ENCODE assay signal across 10 cellular contexts in the genomic region with DNA sequence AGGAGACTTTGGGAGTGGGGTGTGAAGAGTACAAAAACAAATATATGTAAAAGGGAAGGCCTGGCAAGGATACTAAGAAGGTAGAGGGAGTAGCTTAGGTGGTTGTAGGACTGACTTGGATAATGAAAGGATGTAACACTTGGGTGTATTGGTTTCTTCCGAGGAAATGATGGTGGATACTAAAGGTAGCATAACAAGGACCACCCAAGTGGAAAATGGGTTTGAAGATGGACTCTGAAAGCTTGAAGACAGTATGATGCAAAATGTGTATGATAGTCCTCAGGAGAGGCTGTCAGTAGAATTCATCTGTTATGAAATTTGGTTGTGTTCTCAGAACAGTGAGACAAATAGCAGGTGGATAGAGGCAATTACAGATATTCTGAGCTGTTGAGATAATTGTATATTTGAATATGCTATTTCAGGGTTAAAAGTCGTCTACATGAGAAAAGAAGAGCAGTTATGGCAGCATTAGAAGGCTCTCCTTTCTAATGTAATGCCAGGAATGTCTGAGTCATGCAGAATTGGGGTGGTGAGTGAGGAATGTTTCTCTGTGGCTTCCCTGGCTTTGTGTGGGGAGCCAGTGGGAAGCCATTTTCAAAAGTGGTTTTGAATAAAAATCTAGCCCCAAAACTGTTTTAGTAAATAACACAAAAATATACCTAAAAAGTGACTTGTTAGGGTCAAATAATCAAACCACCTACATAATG.
DNase-seq lines count a peak whose midpoint lies in the region; ATAC-seq, FAIRE-seq and TF ChIP-seq lines count a peak whose summit lies in the region.
"Had no signal": no experiment of that assay in that cellular context is flagged by ENCODE, and none has a peak within 500 bp of the region (broad histone marks: within the 10 kb centered on the region; RNA-seq: fewer than 3 reads in every experiment).

No MANE protein-coding gene starts in this region.

- no peak overlapping the region for H3K27ac ChIP-seq in fibroblast of lung (ENCODE audit: insufficient read depth, low read length)
- no peak overlapping the region for H3K27ac ChIP-seq in pancreas
- H3K27ac ChIP-seq: esophagus muscularis mucosa had no signal

- H3K4me1 ChIP-seq in fibroblast of lung (ENCODE audit: control insufficient read depth, extremely low read depth, insufficient read depth, low read length) (peaks cover 5% of the 10 kb centered on the region), pancreas (peaks cover 0 to 15% (median 8%) of the 10 kb centered on the region in 3 donors)

- ATAC-seq in pancreas: peak; percentile 35 to 65 (median 48)

- H3K9me3 ChIP-seq in fibroblast of lung (ENCODE audit: control insufficient read depth, insufficient read depth, low read depth, low read length): no peaks in the 10 kb centered on the region
- no peaks in the 10 kb centered on the region for H3K9me3 ChIP-seq in pancreas
- H3K9me3 ChIP-seq: esophagus muscularis mucosa had no signal

- peak; percentile 43 for DNase-seq in G401 (ENCODE audit: low spot score)
- peak; percentile 54 for DNase-seq in RKO (ENCODE audit: low spot score)
- DNase-seq in fibroblast of lung (ENCODE audit: low read depth in 2 of 2): peak; percentile 53 to 93
- DNase-seq in pancreas: no peak
- DNase-seq in NCI-H2029 (lab: John Stamatoyannopoulos, UW): no peak
- no peak for DNase-seq in activated CD8-positive, alpha-beta memory T cell treated with anti-CD3 and anti-CD28 coated beads, Interleukin-2, amount 50 U/mL, for 48 hours
- DNase-seq in stimulated activated CD4-positive, alpha-beta T cell treated with anti-CD3 and anti-CD28 coated beads, Interleukin-4, amount 100 ng/mL, for 24 hours: no peak
- DNase-seq in mucosa of gallbladder (ENCODE audit: low spot score): no peak
- DNase-seq: GDM1 had no signal

- TF ChIP-seq CTCF in fibroblast of lung (conservative IDR thresholded peaks at IDR 0.05 in 1 of 2, IDR thresholded peaks at IDR 0.05 in 1 of 2; ENCODE audit: low read depth in 1 of 2, low read length in 2 of 2): no peak
- TF ChIP-seq CTCF in pancreas (IDR thresholded peaks at IDR 0.05): no peak

- WGBS in pancreas, 2 donors: 48 to 55% methylated on average over 2 of the region's 2 CpGs

- FAIRE-seq in pancreas (lab: Jason Lieb, UNC): no peak

- in situ Hi-C loops in G401 (cut with HindIII; ENCODE audit: low sequenced_read_pairs): no loop called here

- intact Hi-C loops in pancreas (cut with DNase I): no loop called here

- no peaks in the 10 kb centered on the region for H3K27me3 ChIP-seq in fibroblast of lung (ENCODE audit: control insufficient read depth, insufficient read depth, low read length)
- no peaks in the 10 kb centered on the region for H3K27me3 ChIP-seq in pancreas
- H3K27me3 ChIP-seq: esophagus muscularis mucosa had no signal

- H3K4me3 ChIP-seq in fibroblast of lung (replicated peaks in 1 of 4; ENCODE audit: control extremely low read depth in 1 of 4, insufficient read depth in 1 of 4, low read depth in 3 of 4, low read length in 4 of 4) (no peak overlapping the region), pancreas (no peak overlapping the region)
- H3K4me3 ChIP-seq: esophagus muscularis mucosa had no signal

- H4K20me1 ChIP-seq in fibroblast of lung (ENCODE audit: control insufficient read depth, extremely low read depth, insufficient read depth, low read length): no peaks in the 10 kb centered on the region

- no peak overlapping the region for H3K4me2 ChIP-seq in fibroblast of lung (ENCODE audit: extremely low read depth, insufficient read depth, low read length)

- H3K79me2 ChIP-seq in fibroblast of lung (ENCODE audit: control insufficient read depth, insufficient read depth, low read length): no peaks in the 10 kb centered on the region

- H2AFZ ChIP-seq in fibroblast of lung (ENCODE audit: low read length): no peak overlapping the region

- no peak overlapping the region for H3K9ac ChIP-seq in fibroblast of lung (ENCODE audit: insufficient read depth, low read length)

- no peaks in the 10 kb centered on the region for H3K36me3 ChIP-seq in fibroblast of lung (ENCODE audit: control insufficient read depth, insufficient read depth, low read length)
- H3K36me3 ChIP-seq in pancreas: no peaks in the 10 kb centered on the region
- H3K36me3 ChIP-seq: esophagus muscularis mucosa had no signal

Comparison
In these comparisons a context has a peak if more than half of its experiments do, and no peak if none do; other contexts are left out.
1. DNase-seq: peak in G401 (single experiment), RKO (single experiment) and fibroblast of lung (2 of 2); none in pancreas (0 of 6), NCI-H2029 (single experiment), activated CD8-positive, alpha-beta memory T cell treated with anti-CD3 and anti-CD28 coated beads, Interleukin-2, amount 50 U/mL, for 48 hours (single experiment), stimulated activated CD4-positive, alpha-beta T cell treated with anti-CD3 and anti-CD28 coated beads, Interleukin-4, amount 100 ng/mL, for 24 hours (single experiment) and mucosa of gallbladder (single experiment).